Comparison of ENCODE assay signal across 24 cellular contexts in genomic region chr1:9120312-9120958, GRCh38. TPM values are rescaled to one million over a fixed set of nuclear protein-coding genes. Genes with fewer than 3 reads are reported as not detected.
DNase-seq lines count a peak whose midpoint lies in the region; ATAC-seq and TF ChIP-seq lines count a peak whose summit lies in the region.
"Had no signal": no experiment of that assay in that cellular context is flagged by ENCODE, and none has a peak within 500 bp of the region (broad histone marks: within the 10 kb centered on the region; RNA-seq: fewer than 3 reads in every experiment).

No MANE protein-coding gene starts in this region.

- H3K4me3 Mint-ChIP-seq in CD14-positive monocyte: no peak overlapping the region
- H3K4me3 Mint-ChIP-seq: activated CD4-positive, alpha-beta memory T cell treated with anti-CD3 and anti-CD28 coated beads for 36 hours; activated T-cell treated with anti-CD3 and anti-CD28 coated beads, Interleukin-2, amount 50 U/mL, for 24 hours; CD8-positive, alpha-beta T cell; memory B cell; naive B cell; T-helper 1 cell treated with Interleukin-12 subunit alpha and Interleukin-12 subunit beta and Interleukin-4 antibody, amounts not matched to agents 30 μg/mL and 1 μg/mL, for 36 hours had no signal

- H3K27ac Mint-ChIP-seq in CD14-positive monocyte: peak overlapping the region in 4 of 7 donors; percentile 13 to 75 (median 50)
- H3K27ac Mint-ChIP-seq: activated CD4-positive, alpha-beta memory T cell treated with anti-CD3 and anti-CD28 coated beads for 36 hours; activated T-cell treated with anti-CD3 and anti-CD28 coated beads, Interleukin-2, amount 50 U/mL, for 24 hours; CD8-positive, alpha-beta T cell; memory B cell; T-helper 1 cell treated with Interleukin-12 subunit alpha and Interleukin-12 subunit beta and Interleukin-4 antibody, amounts not matched to agents 30 μg/mL and 1 μg/mL, for 36 hours had no signal

- peaks cover 60% of the 10 kb centered on the region for H3K4me1 ChIP-seq in left ventricle myocardium inferior
- H3K4me1 ChIP-seq: ascending aorta had no signal

- TF ChIP-seq POLR2A in NB4 (IDR thresholded peaks at IDR 0.05; ENCODE audit: extremely low read depth, insufficient read length): no peak

- no peak for TF ChIP-seq CTCF in CD14-positive monocyte (IDR thresholded peaks at IDR 0.05)
- TF ChIP-seq CTCF in NB4 (IDR thresholded peaks at IDR 0.05; ENCODE audit: low read depth, low read length): no peak
- no peak for TF ChIP-seq CTCF in left ventricle myocardium inferior (IDR thresholded peaks at IDR 0.05; ENCODE audit: borderline replicate concordance)

- intact Hi-C loops in CD14-positive monocyte (cut with micrococcal nuclease): no loop called here
- intact Hi-C loops in left ventricle myocardium inferior (cut with micrococcal nuclease): no loop called here
- intact Hi-C loops in sciatic nerve (cut with DNase I): no loop called here

- peaks cover 2 to 3% of the 10 kb centered on the region in 2 donors for H3K36me3 Mint-ChIP-seq in CD14-positive monocyte
- H3K36me3 Mint-ChIP-seq: activated CD4-positive, alpha-beta memory T cell treated with anti-CD3 and anti-CD28 coated beads for 36 hours; naive B cell had no signal

- no peaks in the 10 kb centered on the region for H3K36me3 ChIP-seq in left ventricle myocardium inferior
- H3K36me3 ChIP-seq: ascending aorta, WERI-Rb-1 had no signal

- peaks cover 0 to 5% (median 0%) of the 10 kb centered on the region in 7 donors for H3K9me3 Mint-ChIP-seq in CD14-positive monocyte
- H3K9me3 Mint-ChIP-seq: activated CD4-positive, alpha-beta memory T cell treated with anti-CD3 and anti-CD28 coated beads for 36 hours; activated T-cell treated with anti-CD3 and anti-CD28 coated beads, Interleukin-2, amount 50 U/mL, for 24 hours; CD8-positive, alpha-beta T cell; memory B cell; naive B cell; T-helper 1 cell treated with Interleukin-12 subunit alpha and Interleukin-12 subunit beta and Interleukin-4 antibody, amounts not matched to agents 30 μg/mL and 1 μg/mL, for 36 hours had no signal

- H3K9me3 ChIP-seq in left ventricle myocardium inferior (replicated peaks): no peaks in the 10 kb centered on the region
- H3K9me3 ChIP-seq: ascending aorta had no signal

- peak overlapping the region; percentile 72 for H3K27ac ChIP-seq in left ventricle myocardium inferior (replicated peaks)
- H3K27ac ChIP-seq: ascending aorta, WERI-Rb-1 had no signal

- H3K27me3 ChIP-seq in left ventricle myocardium inferior (ENCODE audit: low read depth): no peaks in the 10 kb centered on the region
- H3K27me3 ChIP-seq: ascending aorta had no signal

- H3K4me3 ChIP-seq in NB4 (ENCODE audit: low read depth, low read length) (no peak overlapping the region), left ventricle myocardium inferior (no peak overlapping the region)
- H3K4me3 ChIP-seq: ascending aorta, smooth muscle cell had no signal

- H3K4me1 Mint-ChIP-seq in CD14-positive monocyte: peaks cover 26% of the 10 kb centered on the region

- ATAC-seq in sciatic nerve: peak; percentile 79
- ATAC-seq in GM21515 (IDR thresholded peaks at IDR 0.05; ENCODE audit: unreplicated experiment): no peak
- ATAC-seq: CD8-positive, alpha-beta T cell had no signal

- peaks cover 0 to 2% (median 2%) of the 10 kb centered on the region in 3 donors for H3K27me3 Mint-ChIP-seq in CD14-positive monocyte (ENCODE audit: low read depth in 3 of 3)
- H3K27me3 Mint-ChIP-seq: activated CD4-positive, alpha-beta memory T cell treated with anti-CD3 and anti-CD28 coated beads for 36 hours; activated T-cell treated with anti-CD3 and anti-CD28 coated beads, Interleukin-2, amount 50 U/mL, for 24 hours; memory B cell; naive B cell had no signal

- no peak for DNase-seq in CD14-positive monocyte (ENCODE audit: low spot score)
- peak; percentile 41 for DNase-seq in NB4 (ENCODE audit: low read depth)
- no peak for DNase-seq in left ventricle myocardium inferior
- no peak for DNase-seq in sciatic nerve (ENCODE audit: low spot score)
- no peak for DNase-seq in globus pallidus (ENCODE audit: low spot score)
- DNase-seq in putamen (ENCODE audit: low spot score): no peak
- DNase-seq in RPMI8226: no peak
- DNase-seq: activated CD4-positive, alpha-beta memory T cell treated with anti-CD3 and anti-CD28 coated beads for 36 hours; activated naive CD4-positive, alpha-beta T cell treated with anti-CD3 and anti-CD28 coated beads, Interleukin-2, amount 50 U/mL, for 16 hours; activated T-cell treated with anti-CD3 and anti-CD28 coated beads, Interleukin-2, amount 50 U/mL, for 24 hours; CD8-positive, alpha-beta T cell; DMS53; effector memory CD4-positive, alpha-beta T cell; naive B cell; NCI-H1417 treated with DMSO at 0.1 percent for 48 hours; NCI-H524 treated with DMSO at 0.1 percent for 48 hours; SIG-M5; substantia nigra had no signal

RNA-seq across cellular contexts. Expression of gene GPR157, which starts 8.5 kb away (rescaled TPM):
- polyA plus RNA-seq in CD14-positive monocyte: 1 to 10 TPM in 1 of 2 donors, under 1 TPM in 1; 0.56 to 1.1 TPM
- total RNA-seq in left ventricle myocardium inferior (48.4 TPM), sciatic nerve (8.6 TPM)

RNA-seq across cellular contexts. Expression of gene SLC2A5, which starts 51.0 kb away (rescaled TPM):
- polyA plus RNA-seq in CD14-positive monocyte: 1 to 10 TPM in 1 of 2 donors, under 1 TPM in 1; 0.75 to 1.3 TPM
- total RNA-seq in left ventricle myocardium inferior (4.2 TPM), sciatic nerve (9.4 TPM)
- total RNA-seq: activated CD4-positive, alpha-beta memory T cell treated with anti-CD3 and anti-CD28 coated beads for 36 hours; CD8-positive, alpha-beta T cell had no signal
- polyA plus RNA-seq: smooth muscle cell had no signal
